1 cellular context compared by ENCODE assay signal in the genomic region with DNA sequence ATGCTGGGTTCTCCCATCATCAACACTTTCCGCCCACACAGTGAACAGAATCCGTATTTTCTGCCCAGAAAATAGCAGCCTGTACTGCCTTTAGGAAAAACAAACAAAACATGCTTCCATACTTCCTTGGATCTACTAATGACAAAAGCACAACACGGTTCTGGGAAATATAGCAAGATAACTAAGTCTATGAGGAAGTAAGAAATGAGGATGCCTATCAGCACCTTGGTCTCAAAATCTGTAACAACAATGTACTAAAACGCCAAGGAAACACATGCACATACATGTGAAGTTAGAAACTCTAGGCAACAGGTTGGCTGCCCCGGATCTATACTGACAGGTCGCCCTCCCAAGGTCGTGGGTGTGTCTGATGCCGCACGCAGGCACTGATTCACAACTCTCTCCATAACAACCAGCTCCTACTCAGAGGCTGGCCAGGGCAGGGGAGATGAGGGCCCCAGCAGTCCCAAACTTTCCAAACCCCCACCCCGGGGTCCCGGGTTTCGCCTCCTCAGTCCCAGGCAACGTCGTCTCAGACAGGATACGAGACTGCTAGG.
TF ChIP-seq lines count a peak whose summit lies in the region.

No MANE protein-coding gene starts in this region.

TF ChIP-seq in IMR-90, 13 proteins besides CTCF, POLR2A, EP300 and RAD21:
- TF ChIP-seq, protein P1, sequence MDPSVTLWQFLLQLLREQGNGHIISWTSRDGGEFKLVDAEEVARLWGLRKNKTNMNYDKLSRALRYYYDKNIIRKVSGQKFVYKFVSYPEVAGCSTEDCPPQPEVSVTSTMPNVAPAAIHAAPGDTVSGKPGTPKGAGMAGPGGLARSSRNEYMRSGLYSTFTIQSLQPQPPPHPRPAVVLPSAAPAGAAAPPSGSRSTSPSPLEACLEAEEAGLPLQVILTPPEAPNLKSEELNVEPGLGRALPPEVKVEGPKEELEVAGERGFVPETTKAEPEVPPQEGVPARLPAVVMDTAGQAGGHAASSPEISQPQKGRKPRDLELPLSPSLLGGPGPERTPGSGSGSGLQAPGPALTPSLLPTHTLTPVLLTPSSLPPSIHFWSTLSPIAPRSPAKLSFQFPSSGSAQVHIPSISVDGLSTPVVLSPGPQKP (IDR thresholded peaks at IDR 0.05; ENCODE audit: borderline replicate concordance, low read depth, low read length): no peak
- no peak for TF ChIP-seq MAFK (IDR thresholded peaks at IDR 0.05; ENCODE audit: low read depth, low read length)
- TF ChIP-seq MXI1 (IDR thresholded peaks at IDR 0.05; ENCODE audit: borderline replicate concordance, low read depth, low read length): peak; percentile 39; the same call in 1 of the 2 replicates
